In genomic region chr5:16492398-16493175, GRCh38 we compare ENCODE assay signal across 8 cellular contexts. TPM values are rescaled to one million over a fixed set of nuclear protein-coding genes. Genes with fewer than 3 reads are reported as not detected.
A peak's percentile ranks its signal among the peaks of the same experiment; 100 is the strongest.
DNase-seq lines count a peak whose midpoint lies in the region; ATAC-seq and TF ChIP-seq lines count a peak whose summit lies in the region.

No MANE protein-coding gene starts in this region.

- peak; percentile 95 for DNase-seq in HCEC 1CT
- DNase-seq in astrocyte of the hippocampus (ENCODE audit: low read depth, low spot score): peak; percentile 47
- DNase-seq in left lobe of liver (ENCODE audit: low spot score): no peak
- DNase-seq in endothelial cell (ENCODE audit: low spot score): no peak
- DNase-seq in T1000 (lab: John Stamatoyannopoulos, UW): no peak

- TF ChIP-seq CTCF in 22Rv1 (IDR thresholded peaks at IDR 0.05) (no peak), endothelial cell (IDR thresholded peaks at IDR 0.05; ENCODE audit: unreplicated experiment) (no peak)

- H3K27ac Mint-ChIP-seq in endothelial cell (ENCODE audit: unreplicated experiment): no peak overlapping the region

- peaks cover under 1% of the 10 kb centered on the region for H3K36me3 Mint-ChIP-seq in endothelial cell (ENCODE audit: low read depth, unreplicated experiment)

- no peaks in the 10 kb centered on the region for H3K9me3 Mint-ChIP-seq in endothelial cell (ENCODE audit: unreplicated experiment)

- no peaks in the 10 kb centered on the region for H3K27me3 Mint-ChIP-seq in endothelial cell (ENCODE audit: unreplicated experiment)

- peak overlapping the region; percentile 24; the same call in 1 of the 2 replicates for H3K27ac ChIP-seq in 22Rv1

- H3K4me1 Mint-ChIP-seq in endothelial cell (ENCODE audit: unreplicated experiment): no peaks in the 10 kb centered on the region

- ATAC-seq in left lobe of liver: peak; percentile 36
- ATAC-seq in HG02970 (IDR thresholded peaks at IDR 0.05; ENCODE audit: low FRiP score, unreplicated experiment): no peak
- ATAC-seq in HG03457 (IDR thresholded peaks at IDR 0.05; ENCODE audit: unreplicated experiment): no peak

- H3K4me3 Mint-ChIP-seq in endothelial cell (ENCODE audit: unreplicated experiment): no peak overlapping the region

RNA-seq across cellular contexts. Expression of gene ZNF622, which starts 27.0 kb away (rescaled TPM):
- total RNA-seq in left lobe of liver: 15.6 TPM
- 25.8 TPM for total RNA-seq in endothelial cell (ENCODE audit: unreplicated experiment)

Comparison
In these comparisons a context has a peak if more than half of its experiments do, and no peak if none do; other contexts are left out.
1. DNase-seq: peak in HCEC 1CT (single experiment) and astrocyte of the hippocampus (single experiment); none in left lobe of liver (single experiment), endothelial cell (single experiment) and T1000 (single experiment).